Comparison of ENCODE assay signal across 29 cellular contexts in the genomic region with DNA sequence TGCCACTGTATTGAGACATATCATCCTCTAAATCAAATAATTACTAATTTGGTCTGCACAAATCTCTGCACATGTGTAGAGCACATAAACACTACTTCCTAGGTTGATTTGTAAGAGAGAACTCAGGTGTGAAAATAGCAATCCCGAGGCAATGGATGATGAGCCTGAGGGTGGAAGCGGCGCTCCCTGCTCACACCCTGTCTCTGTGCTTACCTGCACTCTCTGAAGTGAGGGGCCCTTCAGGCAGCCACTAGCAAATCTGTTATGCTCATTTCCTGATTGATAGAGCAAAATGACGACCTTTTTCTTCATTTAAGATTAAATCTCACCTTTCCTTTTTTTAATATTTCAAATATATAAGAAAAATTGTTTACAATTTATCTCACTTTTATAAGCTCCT.
"Had no signal": no experiment of that assay in that cellular context is flagged by ENCODE, and none has a peak within 500 bp of the region (broad histone marks: within the 10 kb centered on the region; RNA-seq: fewer than 3 reads in every experiment).

No MANE protein-coding gene starts in this region.

- H3K36me3 Mint-ChIP-seq: natural killer cell treated with Interleukin-12 subunit alpha and Interleukin-12 subunit beta and Interleukin-15 and Interleukin-18, amount 100 ng/mL, for 72 hours; stimulated activated effector memory CD8-positive, alpha-beta T cell treated with anti-CD3 and anti-CD28 coated beads, Interleukin-12 subunit alpha, Interleukin-12 subunit beta, amount 100 ng/mL, for 72 hours; stimulated activated naive B cell treated with anti-CD40 and anti-IgM and Interleukin-4, amounts not matched to agents 10 μg/mL and 1 μg/mL and 100 μg/mL, for 72 hours had no signal

- H3K27ac ChIP-seq: neutrophil, ovary, parathyroid adenoma, psoas muscle, right lobe of liver, sigmoid colon, stomach, thoracic aorta, thyroid gland, tibial nerve, upper lobe of left lung, vagina had no signal

- H3K27me3 Mint-ChIP-seq: natural killer cell treated with Interleukin-12 subunit alpha and Interleukin-12 subunit beta and Interleukin-15 and Interleukin-18, amount 100 ng/mL, for 72 hours; progenitor cell of endocrine pancreas; stimulated activated naive B cell treated with anti-CD40 and anti-IgM and Interleukin-4, amounts not matched to agents 10 μg/mL and 1 μg/mL and 100 μg/mL, for 72 hours; stimulated activated naive CD8-positive, alpha-beta T cell treated with anti-CD3 and anti-CD28 coated beads, Interleukin-15, Interleukin-2, amounts not matched to agents 100 ng/mL and 50 ng/mL, for 24 hours had no signal

- H3K27ac Mint-ChIP-seq: natural killer cell treated with Interleukin-12 subunit alpha and Interleukin-12 subunit beta and Interleukin-15 and Interleukin-18, amount 100 ng/mL, for 72 hours; nephron progenitor cell; progenitor cell of endocrine pancreas; stimulated activated effector memory CD8-positive, alpha-beta T cell treated with anti-CD3 and anti-CD28 coated beads, Interleukin-12 subunit alpha, Interleukin-12 subunit beta, amount 100 ng/mL, for 72 hours; stimulated activated naive B cell treated with anti-CD40 and anti-IgM and Interleukin-4, amounts not matched to agents 10 μg/mL and 1 μg/mL and 100 μg/mL, for 72 hours; stimulated activated naive CD8-positive, alpha-beta T cell treated with anti-CD3 and anti-CD28 coated beads, Interleukin-15, Interleukin-2, amounts not matched to agents 100 ng/mL and 50 ng/mL, for 24 hours had no signal

- H3K9me3 Mint-ChIP-seq: neural crest cell had no signal

- H3K36me3 ChIP-seq: neutrophil, ovary, right lobe of liver, sigmoid colon, stomach, thoracic aorta, thyroid gland, tibial nerve, upper lobe of left lung, vagina had no signal

- H3K9ac ChIP-seq: parathyroid adenoma had no signal

- DNase-seq: nephron progenitor cell; nucleus accumbens; ovary; posterior cingulate gyrus; psoas muscle; right cardiac atrium; right lobe of liver; sigmoid colon; small intestine; stimulated activated CD4-positive, alpha-beta T cell treated with anti-CD3 and anti-CD28 coated beads, Interleukin-15, amount 100 ng/mL, for 24 hours; stimulated activated CD4-positive, alpha-beta T cell treated with anti-CD3 and anti-CD28 coated beads, Interleukin-2, amount 100 ng/mL, for 24 hours; stimulated activated CD4-positive, alpha-beta T cell treated with anti-CD3 and anti-CD28 coated beads, Interleukin-2, amount 100 ng/mL, for 48 hours; stimulated activated CD4-positive, alpha-beta T cell treated with anti-CD3 and anti-CD28 coated beads, Interleukin-4, amount 100 ng/mL, for 24 hours; stimulated activated naive B cell treated with anti-CD40 and anti-IgM and Interleukin-4, amounts not matched to agents 10 μg/mL and 1 μg/mL and 100 μg/mL, for 72 hours; stimulated activated naive CD4-positive, alpha-beta T cell treated with Interleukin-2 at 50 U/mL for 16 hours; stomach; thyroid gland; trophoblast cell; upper lobe of left lung had no signal

- H3K4me3 ChIP-seq: ovary, psoas muscle, right lobe of liver, sigmoid colon, stomach, thoracic aorta, thyroid gland, tibial nerve, upper lobe of left lung, vagina had no signal

- H3K27me3 ChIP-seq: neutrophil, ovary, right lobe of liver, sigmoid colon, stomach, thyroid gland, tibial nerve, upper lobe of left lung, vagina had no signal

- ATAC-seq: natural killer cell treated with Interleukin-12 subunit alpha and Interleukin-12 subunit beta and Interleukin-15 and Interleukin-18, amount 100 ng/mL, for 72 hours; psoas muscle; right cardiac atrium; right lobe of liver; stimulated activated effector memory CD8-positive, alpha-beta T cell treated with anti-CD3 and anti-CD28 coated beads, Interleukin-12 subunit alpha, Interleukin-12 subunit beta, amount 100 ng/mL, for 72 hours; stimulated activated naive B cell treated with anti-CD40 and anti-IgM and Interleukin-4, amounts not matched to agents 10 μg/mL and 1 μg/mL and 100 μg/mL, for 72 hours had no signal

- H3K4me1 Mint-ChIP-seq: neural crest cell; stimulated activated effector memory CD8-positive, alpha-beta T cell treated with anti-CD3 and anti-CD28 coated beads, Interleukin-12 subunit alpha, Interleukin-12 subunit beta, amount 100 ng/mL, for 72 hours; stimulated activated naive B cell treated with anti-CD40 and anti-IgM and Interleukin-4, amounts not matched to agents 10 μg/mL and 1 μg/mL and 100 μg/mL, for 72 hours had no signal

- H3K79me2 ChIP-seq: parathyroid adenoma had no signal

- H3K4me3 Mint-ChIP-seq: natural killer cell treated with Interleukin-12 subunit alpha and Interleukin-12 subunit beta and Interleukin-15 and Interleukin-18, amount 100 ng/mL, for 72 hours; nephron progenitor cell; neural crest cell; stimulated activated effector memory CD8-positive, alpha-beta T cell treated with anti-CD3 and anti-CD28 coated beads, Interleukin-12 subunit alpha, Interleukin-12 subunit beta, amount 100 ng/mL, for 72 hours; stimulated activated naive B cell treated with anti-CD40 and anti-IgM and Interleukin-4, amounts not matched to agents 10 μg/mL and 1 μg/mL and 100 μg/mL, for 72 hours; stimulated activated naive CD8-positive, alpha-beta T cell treated with anti-CD3 and anti-CD28 coated beads, Interleukin-15, Interleukin-2, amounts not matched to agents 100 ng/mL and 50 ng/mL, for 24 hours had no signal

- H3K4me1 ChIP-seq: parathyroid adenoma, psoas muscle, right lobe of liver, sigmoid colon, stomach, thyroid gland, tibial nerve, upper lobe of left lung, vagina had no signal

- H2AFZ ChIP-seq: parathyroid adenoma had no signal

- H3K9me3 ChIP-seq: neutrophil, ovary, psoas muscle, right lobe of liver, stomach, thoracic aorta, thyroid gland, tibial nerve, upper lobe of left lung, vagina had no signal
